8 cellular contexts compared by ENCODE assay signal in the genomic region with DNA sequence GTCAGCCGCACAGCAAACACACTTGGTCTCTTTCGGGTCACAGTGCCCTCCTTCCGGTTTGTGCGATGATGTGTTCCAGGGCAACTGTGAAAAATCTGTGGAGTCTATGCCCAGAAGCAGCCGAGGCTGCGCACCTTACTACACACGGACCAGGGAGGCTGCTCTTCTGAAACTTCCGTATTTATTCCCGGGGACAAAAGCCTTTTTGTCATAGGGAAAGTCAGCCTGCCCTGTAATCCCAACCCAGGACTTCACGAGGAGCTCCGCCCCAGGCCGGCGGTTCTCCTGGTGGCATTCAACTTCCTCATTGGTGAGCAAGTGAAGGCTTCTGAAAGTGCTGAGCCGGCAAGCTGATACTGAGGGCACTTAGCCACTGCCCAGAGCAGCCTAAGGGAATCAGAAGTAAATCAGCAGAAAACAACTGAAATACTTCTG.
DNase-seq lines count a peak whose midpoint lies in the region; ATAC-seq lines count a peak whose summit lies in the region.

No MANE protein-coding gene starts in this region.

- no peaks in the 10 kb centered on the region for H3K27me3 ChIP-seq in aorta (ENCODE audit: control insufficient read depth in 1 of 2, insufficient read depth in 2 of 2, low read length in 1 of 2)

- 55 to 58% methylated on average over 14 of the region's 14 CpGs for WGBS in mesodermal cell (ENCODE audit: insufficient coverage in 2 of 2), 2 experiments
- 30 to 37% methylated on average over 14 of the region's 14 CpGs for WGBS in aorta, 2 donors

- H3K36me3 Mint-ChIP-seq in activated CD4-positive, alpha-beta T cell treated with anti-CD3 and anti-CD28 coated beads, Interleukin-2, amount 10 ng/mL, durations not matched to agents 24 days and 14 days (ENCODE audit: low read depth), result no peaks in the 10 kb centered on the region
- peaks cover 14% of the 10 kb centered on the region for H3K36me3 Mint-ChIP-seq in central memory CD8-positive, alpha-beta T cell (ENCODE audit: insufficient read depth)

- no peak overlapping the region for H3K27ac Mint-ChIP-seq in activated CD4-positive, alpha-beta T cell treated with anti-CD3 and anti-CD28 coated beads, Interleukin-2, amount 10 ng/mL, durations not matched to agents 24 days and 14 days
- H3K27ac Mint-ChIP-seq in central memory CD8-positive, alpha-beta T cell (ENCODE audit: low read depth), result peak overlapping the region; percentile 72

- H3K4me1 ChIP-seq in mesodermal cell (ENCODE audit: control insufficient read depth, insufficient read depth, low read length, poor library complexity, severe bottlenecking), result peaks cover 11% of the 10 kb centered on the region
- H3K4me1 ChIP-seq in aorta (ENCODE audit: control insufficient read depth in 1 of 2, insufficient read depth in 2 of 2, low read length in 2 of 2), result no peaks in the 10 kb centered on the region

- H3K9me3 Mint-ChIP-seq in activated CD4-positive, alpha-beta T cell treated with anti-CD3 and anti-CD28 coated beads, Interleukin-2, amount 10 ng/mL, durations not matched to agents 24 days and 14 days, result no peaks in the 10 kb centered on the region
- H3K9me3 Mint-ChIP-seq in central memory CD8-positive, alpha-beta T cell, result no peaks in the 10 kb centered on the region

- peak; percentile 49 for ATAC-seq in central memory CD8-positive, alpha-beta T cell (replicated peaks; ENCODE audit: extremely low read depth, poor library complexity, severe bottlenecking)
- ATAC-seq in aorta (ENCODE audit: low FRiP score) (peak; percentile 58), GM19467 (IDR thresholded peaks at IDR 0.05; ENCODE audit: unreplicated experiment) (no peak), GM21528 (IDR thresholded peaks at IDR 0.05; ENCODE audit: low FRiP score, unreplicated experiment) (no peak)

- H3K27me3 Mint-ChIP-seq in activated CD4-positive, alpha-beta T cell treated with anti-CD3 and anti-CD28 coated beads, Interleukin-2, amount 10 ng/mL, durations not matched to agents 24 days and 14 days, result peaks cover 14% of the 10 kb centered on the region
- H3K27me3 Mint-ChIP-seq in central memory CD8-positive, alpha-beta T cell, result no peaks in the 10 kb centered on the region

- no peak for DNase-seq in activated CD4-positive, alpha-beta T cell treated with anti-CD3 and anti-CD28 coated beads, Interleukin-2, amount 10 ng/mL, durations not matched to agents 24 days and 14 days
- no peak for DNase-seq in activated CD4-positive, alpha-beta T cell treated with anti-CD3 and anti-CD28 coated beads for 4 hours
- DNase-seq in NOMO-1 (lab: John Stamatoyannopoulos, UW; ENCODE audit: unreplicated experiment in 2 of 2) (peak; percentile 64 to 71), aorta (peak in 1 of 2 donors; percentile 88)
- DNase-seq in central memory CD8-positive, alpha-beta T cell (ENCODE audit: low spot score in 2 of 2), result no peak

- H3K27ac ChIP-seq in mesodermal cell (ENCODE audit: low read depth, low read length, severe bottlenecking) (peak overlapping the region; percentile 51), aorta (ENCODE audit: low read depth in 1 of 2, low read length in 2 of 2) (no peak overlapping the region)

- H3K4me3 Mint-ChIP-seq in activated CD4-positive, alpha-beta T cell treated with anti-CD3 and anti-CD28 coated beads, Interleukin-2, amount 10 ng/mL, durations not matched to agents 24 days and 14 days, result peak overlapping the region; percentile 55
- H3K4me3 Mint-ChIP-seq in central memory CD8-positive, alpha-beta T cell, result peak overlapping the region; percentile 69

- peaks cover 4% of the 10 kb centered on the region for H3K4me1 Mint-ChIP-seq in activated CD4-positive, alpha-beta T cell treated with anti-CD3 and anti-CD28 coated beads, Interleukin-2, amount 10 ng/mL, durations not matched to agents 24 days and 14 days
- H3K4me1 Mint-ChIP-seq in central memory CD8-positive, alpha-beta T cell, result peaks cover 37% of the 10 kb centered on the region

- H3K36me3 ChIP-seq in mesodermal cell (ENCODE audit: control insufficient read depth, insufficient read depth, low read length) (no peaks in the 10 kb centered on the region), aorta (ENCODE audit: control insufficient read depth in 1 of 2, insufficient read depth in 2 of 2, low read length in 1 of 2) (no peaks in the 10 kb centered on the region)

- H3K4me3 ChIP-seq in mesodermal cell (ENCODE audit: extremely low read depth, insufficient read depth, low read length, poor library complexity, severe bottlenecking) (no peak overlapping the region), aorta (ENCODE audit: low read length in 2 of 2) (peak overlapping the region in 1 of 2 donors; percentile 27)

- intact Hi-C loops in activated CD4-positive, alpha-beta T cell treated with anti-CD3 and anti-CD28 coated beads, Interleukin-2, amount 10 ng/mL, durations not matched to agents 24 days and 14 days (cut with micrococcal nuclease), result no loop called here
- intact Hi-C loops in aorta (cut with DNase I), result loop anchor here in 1 of 2 donors (10.0 kb wide), 1 partner anchor 63 kb away; no protein-coding TSS in a partner anchor

- H3K9me3 ChIP-seq in mesodermal cell (ENCODE audit: control insufficient read depth, low read length) (no peaks in the 10 kb centered on the region), aorta (ENCODE audit: control insufficient read depth, low read length) (no peaks in the 10 kb centered on the region)

Comparison
In these comparisons a context has a peak if more than half of its experiments do, and no peak if none do; other contexts are left out.
1. DNase-seq: peak in NOMO-1 (2 of 2); none in activated CD4-positive, alpha-beta T cell treated with anti-CD3 and anti-CD28 coated beads, Interleukin-2, amount 10 ng/mL, durations not matched to agents 24 days and 14 days (single experiment), activated CD4-positive, alpha-beta T cell treated with anti-CD3 and anti-CD28 coated beads for 4 hours (0 of 2) and central memory CD8-positive, alpha-beta T cell (0 of 2).
2. ATAC-seq: peak in central memory CD8-positive, alpha-beta T cell (single experiment) and aorta (single experiment); none in GM19467 (single experiment) and GM21528 (single experiment).